1 cellular context compared by ENCODE assay signal in genomic region chr16:86768231-86768791, GRCh38.
TF ChIP-seq lines count a peak whose summit lies in the region.

No MANE protein-coding gene starts in this region.

TF ChIP-seq in GM23338, 12 proteins besides CTCF, POLR2A, EP300 and RAD21:
- no peak for TF ChIP-seq ZNF462 (CRISPR knock-in tag; IDR thresholded peaks at IDR 0.05)
- TF ChIP-seq ZNF114 (CRISPR knock-in tag; IDR thresholded peaks at IDR 0.05) = no peak
- TF ChIP-seq EZH2 (IDR thresholded peaks at IDR 0.05; ENCODE audit: low read depth, unreplicated experiment) = no peak
- no peak for TF ChIP-seq ETS1 (IDR thresholded peaks at IDR 0.05)
- no peak for TF ChIP-seq ZNF331 (CRISPR knock-in tag; IDR thresholded peaks at IDR 0.05; ENCODE audit: low read depth)
- no peak for TF ChIP-seq JUNB (IDR thresholded peaks at IDR 0.05; ENCODE audit: unreplicated experiment)
- no peak for TF ChIP-seq STAT1 (IDR thresholded peaks at IDR 0.05; ENCODE audit: unreplicated experiment)
- no peak for TF ChIP-seq NANOG (IDR thresholded peaks at IDR 0.05; ENCODE audit: borderline replicate concordance)
- TF ChIP-seq POLR2AphosphoS5 (IDR thresholded peaks at IDR 0.05; ENCODE audit: low read depth) = no peak
- no peak for TF ChIP-seq REST (IDR thresholded peaks at IDR 0.05; ENCODE audit: unreplicated experiment)
- no peak for TF ChIP-seq EZH2phosphoT487 (IDR thresholded peaks at IDR 0.05; ENCODE audit: unreplicated experiment)
- TF ChIP-seq CREB1 (CRISPR knock-in tag; IDR thresholded peaks at IDR 0.05; ENCODE audit: low read depth) = no peak
